Comparison of ENCODE assay signal across 8 cellular contexts in the genomic region with DNA sequence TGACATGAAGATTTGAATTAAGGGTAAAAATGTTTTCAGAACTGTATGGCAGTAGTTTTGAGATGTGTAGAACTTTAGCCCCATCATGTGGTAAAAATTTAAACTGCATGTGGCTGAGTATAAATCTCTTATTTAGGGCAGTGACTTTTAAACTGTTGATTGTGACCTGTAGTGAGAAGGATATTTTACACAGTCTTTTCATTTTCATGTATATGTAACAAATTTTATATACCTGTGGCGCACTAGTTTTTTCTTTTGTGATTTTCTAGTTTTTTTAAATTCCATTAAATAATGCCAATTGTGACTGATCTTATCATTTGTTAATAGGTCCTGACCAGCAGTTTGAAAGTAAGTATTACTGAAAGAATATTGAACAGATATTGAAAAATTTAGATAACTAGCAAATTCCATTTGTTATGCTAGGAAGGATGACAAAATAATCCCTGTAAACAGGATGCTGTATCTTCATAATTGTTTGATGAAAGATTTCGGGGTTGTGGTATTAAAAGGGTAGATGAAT. TPM values are rescaled to one million over a fixed set of nuclear protein-coding genes. Genes with fewer than 3 reads are reported as not detected.
DNase-seq lines count a peak whose midpoint lies in the region; ATAC-seq and TF ChIP-seq lines count a peak whose summit lies in the region.

No MANE protein-coding gene starts in this region.

- no peak overlapping the region for H3K27ac Mint-ChIP-seq in neural crest cell (ENCODE audit: unreplicated experiment)

- H3K9me3 Mint-ChIP-seq in neural crest cell = no peaks in the 10 kb centered on the region

- H3K27me3 Mint-ChIP-seq in neural crest cell (ENCODE audit: low read depth) = no peaks in the 10 kb centered on the region

- no peak overlapping the region for H3K4me3 ChIP-seq in fibroblast of mammary gland (ENCODE audit: control insufficient read depth, low read depth, low read length)

- ATAC-seq in GM19043 (IDR thresholded peaks at IDR 0.05; ENCODE audit: low read depth, unreplicated experiment) (peak; percentile 60), HG02852 (IDR thresholded peaks at IDR 0.05; ENCODE audit: unreplicated experiment) (no peak), HG02981 (IDR thresholded peaks at IDR 0.05; ENCODE audit: unreplicated experiment) (no peak)

- TF ChIP-seq CTCF in VCaP (conservative IDR thresholded peaks at IDR 0.05) = peak; percentile 89
- TF ChIP-seq CTCF in fibroblast of mammary gland (conservative IDR thresholded peaks at IDR 0.05; ENCODE audit: control insufficient read depth, insufficient read depth, low read depth, low read length) = peak; percentile 83
- TF ChIP-seq CTCF in neural crest cell (conservative IDR thresholded peaks at IDR 0.05) = peak; percentile 94

- peaks cover 7% of the 10 kb centered on the region for H3K4me1 Mint-ChIP-seq in neural crest cell

- no peak overlapping the region for H3K4me3 Mint-ChIP-seq in neural crest cell

- peak; percentile 30 for DNase-seq in D341Med (ENCODE audit: low spot score)
- peak; percentile 21 for DNase-seq in NCI-H1105 (lab: John Stamatoyannopoulos, UW)
- peak; percentile 69 for DNase-seq in fibroblast of mammary gland (ENCODE audit: low read depth)
- peak; percentile 34 for DNase-seq in neural crest cell (ENCODE audit: low read depth, low spot score)

- no peak overlapping the region for H3K27ac ChIP-seq in VCaP

- H3K36me3 Mint-ChIP-seq in neural crest cell (ENCODE audit: low read depth) = peaks cover 4% of the 10 kb centered on the region

RNA-seq across cellular contexts. Expression of a gene that starts 47.2 kb away (rescaled TPM):
- 99.6 and 111 TPM in 2 replicates for total RNA-seq in neural crest cell
